Comparison of ENCODE assay signal across 8 cellular contexts in the genomic region with DNA sequence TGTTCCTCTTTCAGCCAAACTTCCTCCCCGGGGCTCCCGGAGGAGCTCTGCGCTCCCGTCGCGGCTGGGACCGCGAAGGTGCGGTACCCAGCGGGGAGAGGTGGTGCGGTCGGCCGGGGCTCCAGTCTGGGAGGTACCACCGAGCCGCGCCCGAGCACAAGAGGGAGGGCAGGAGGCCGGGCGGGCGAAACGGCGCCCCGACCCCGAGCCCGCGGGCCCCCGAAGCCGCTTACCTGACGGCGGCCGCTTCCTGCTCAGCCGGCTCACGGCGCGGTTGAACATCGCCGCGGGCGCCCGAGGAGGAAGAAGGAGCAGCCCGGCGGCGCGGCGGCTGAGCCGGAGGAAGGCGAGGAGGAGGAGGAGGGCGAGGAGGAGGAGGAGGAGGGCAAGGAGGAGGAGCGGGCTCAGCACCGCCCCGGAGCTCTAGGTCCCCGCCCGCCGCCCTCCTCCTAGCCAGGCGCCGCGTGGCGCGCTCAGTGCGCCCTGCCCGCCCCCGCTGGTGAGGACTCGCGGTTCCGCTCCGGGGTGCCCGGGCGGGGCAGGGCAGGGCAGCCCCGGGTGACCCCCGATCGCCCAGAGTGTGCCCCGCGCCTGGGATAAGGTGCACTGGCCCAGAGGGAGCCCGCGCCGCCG. TPM values are rescaled to one million over a fixed set of nuclear protein-coding genes. Genes with fewer than 3 reads are reported as not detected.
DNase-seq lines count a peak whose midpoint lies in the region; ATAC-seq and TF ChIP-seq lines count a peak whose summit lies in the region.

Gene RGS10, minus strand, starts transcription at position 363 of the 633 bp plus-strand sequence. Its CDS starts 81 bp downstream, at position 282.

- H2AFZ ChIP-seq in PC-9, result peak within 1 kb of the TSS; percentile 80
- peak within 1 kb of the TSS; percentile 96 for H2AFZ ChIP-seq in neuronal stem cell (ENCODE audit: low read length)

- H4K20me1 ChIP-seq in PC-9 (ENCODE audit: insufficient read depth), result no peaks in the 10 kb centered on the region

- peak within 1 kb of the TSS; percentile 90 for H3K27ac Mint-ChIP-seq in activated T-cell treated with anti-CD3 and anti-CD28 coated beads, Interleukin-2, amount 50 U/mL, for 72 hours

- H3K9me3 ChIP-seq in AG04450 (ENCODE audit: control insufficient read depth, insufficient read depth, low read length) (no peaks in the 10 kb centered on the region; the same call in 1 of the 2 replicates), PC-9 (ENCODE audit: insufficient read depth, low read depth) (no peaks in the 10 kb centered on the region), neuronal stem cell (replicated peaks in 1 of 2; ENCODE audit: control insufficient read depth in 2 of 2, insufficient read depth in 1 of 2, low read depth in 1 of 2, low read length in 2 of 2) (no peaks in the 10 kb centered on the region), subcutaneous abdominal adipose tissue (ENCODE audit: control insufficient read depth in 5 of 5, low read length in 5 of 5) (no peaks in the 10 kb centered on the region)

- peak within 1 kb of the TSS; percentile 73 for H3K14ac ChIP-seq in neuronal stem cell (ENCODE audit: low read length)

- peaks cover 6% of the 10 kb centered on the region; the same call in 1 of the 2 replicates for H3F3A ChIP-seq in PC-9 (ENCODE audit: insufficient read depth, low read depth)

- DNase-seq in AG04450 (ENCODE audit: low read depth, low spot score), result no peak
- peak; percentile 61 to 81 for DNase-seq in PC-9
- peak; percentile 89 to 92 for DNase-seq in activated T-cell treated with anti-CD3 and anti-CD28 coated beads, Interleukin-2, amount 50 U/mL, for 72 hours
- peak; percentile 81 for DNase-seq in fibroblast of villous mesenchyme (ENCODE audit: low read depth)
- DNase-seq in neuronal stem cell (ENCODE audit: low spot score), result peak; percentile 41

- peak within 1 kb of the TSS; percentile 31 for H3K4ac ChIP-seq in neuronal stem cell (ENCODE audit: low read length)

- peak within 1 kb of the TSS; percentile 97 for H3K18ac ChIP-seq in neuronal stem cell (ENCODE audit: low read length)

- H4K91ac ChIP-seq in neuronal stem cell (ENCODE audit: low read depth, low read length, poor library complexity), result no peak within 1 kb of the TSS

- no CpG with 5 or more reads among the region's 77 CpGs for WGBS in neuronal stem cell (ENCODE audit: extremely low coverage in 2 of 2, insufficient read length in 2 of 2, insufficient replicate concordance in 1 of 2), 2 donors

- H2BK5ac ChIP-seq in neuronal stem cell (ENCODE audit: low read length), result peak within 1 kb of the TSS; percentile 55

- H3K4me2 ChIP-seq in PC-9, result peak within 1 kb of the TSS; percentile 87
- peak within 1 kb of the TSS; percentile 96 for H3K4me2 ChIP-seq in neuronal stem cell (ENCODE audit: insufficient read depth, low read length, poor library complexity, severe bottlenecking)

- peak within 1 kb of the TSS; percentile 24 for H2BK120ac ChIP-seq in neuronal stem cell (ENCODE audit: low read depth, low read length)

- H3K4me1 Mint-ChIP-seq in activated T-cell treated with anti-CD3 and anti-CD28 coated beads, Interleukin-2, amount 50 U/mL, for 72 hours (ENCODE audit: low read depth), result peaks cover 47% of the 10 kb centered on the region

- no peak for TF ChIP-seq CTCF in AG04450 (IDR thresholded peaks at IDR 0.05; ENCODE audit: low read depth, low read length)
- TF ChIP-seq CTCF in PC-9 (conservative IDR thresholded peaks at IDR 0.05), result no peak
- TF ChIP-seq CTCF in fibroblast of villous mesenchyme (IDR thresholded peaks at IDR 0.05; ENCODE audit: insufficient read depth, low read depth, low read length), result no peak

- H3K36me3 Mint-ChIP-seq in activated T-cell treated with anti-CD3 and anti-CD28 coated beads, Interleukin-2, amount 50 U/mL, for 72 hours (ENCODE audit: insufficient read depth in 2 of 2), result peaks cover 0 to 3% of the 10 kb centered on the region in 2 donors

- peak within 1 kb of the TSS; percentile 87 to 90 for H3K4me3 Mint-ChIP-seq in activated T-cell treated with anti-CD3 and anti-CD28 coated beads, Interleukin-2, amount 50 U/mL, for 72 hours

- no peak within 1 kb of the TSS for H4K8ac ChIP-seq in neuronal stem cell (ENCODE audit: low read depth, low read length)

- no peaks in the 10 kb centered on the region for H3K9me2 ChIP-seq in PC-9 (ENCODE audit: insufficient read depth)

- H3K79me2 ChIP-seq in PC-9 (ENCODE audit: low read depth), result peaks cover 35% of the 10 kb centered on the region

- H3K36me3 ChIP-seq in PC-9 (ENCODE audit: low read depth) (no peaks in the 10 kb centered on the region), neuronal stem cell (replicated peaks in 1 of 2; ENCODE audit: control insufficient read depth in 2 of 2, insufficient read depth in 2 of 2, low read length in 2 of 2) (no peaks in the 10 kb centered on the region), subcutaneous abdominal adipose tissue (ENCODE audit: control insufficient read depth in 5 of 5, insufficient read depth in 5 of 5, low read length in 5 of 5) (no peaks in the 10 kb centered on the region)

- no peaks in the 10 kb centered on the region for H3K27me3 ChIP-seq in AG04450 (ENCODE audit: control insufficient read depth, insufficient read depth, low read length)
- H3K27me3 ChIP-seq in PC-9 (ENCODE audit: insufficient read depth, low read depth), result no peaks in the 10 kb centered on the region
- H3K27me3 ChIP-seq in neuronal stem cell (ENCODE audit: control insufficient read depth in 3 of 3, insufficient read depth in 3 of 3, low read depth in 1 of 3, low read length in 3 of 3), result peaks cover 10 to 92% (median 24%) of the 10 kb centered on the region in 3 experiments
- H3K27me3 ChIP-seq in subcutaneous abdominal adipose tissue (ENCODE audit: control insufficient read depth in 5 of 5, insufficient read depth in 4 of 5, low read length in 5 of 5), result peaks cover 0 to 20% (median 8%) of the 10 kb centered on the region in 5 donors

- POLR2A ChIA-PET in AG04450 (lab: Yijun Ruan, JAX) (interaction anchor here (0.5 to 1.8 kb wide), 17 partner anchors 9 to 340 kb away, joined by 3 to 8 read pairs (median 3); partner anchors contain the start of genes BAG3, GRK5 and INPP5F), PC-9 (lab: Charles Lee; ENCODE audit: unreplicated experiment) (interaction anchor here (0.6 to 1.0 kb wide), 7 partner anchors 20 to 399 kb away, joined by 3 to 6 read pairs (median 4); partner anchors contain the start of gene INPP5F)

- no peaks in the 10 kb centered on the region for H3K27me3 Mint-ChIP-seq in activated T-cell treated with anti-CD3 and anti-CD28 coated beads, Interleukin-2, amount 50 U/mL, for 72 hours (ENCODE audit: low read depth)

- H2BK12ac ChIP-seq in neuronal stem cell (ENCODE audit: low read length), result no peak within 1 kb of the TSS

- H3K23ac ChIP-seq in neuronal stem cell (ENCODE audit: low read depth, low read length, poor library complexity), result peak within 1 kb of the TSS; percentile 70

- no peaks in the 10 kb centered on the region for H3K79me1 ChIP-seq in neuronal stem cell (ENCODE audit: low read depth, low read length)

- H3K9ac ChIP-seq in neuronal stem cell (ENCODE audit: low read depth, low read length, poor library complexity) (peak within 1 kb of the TSS; percentile 89), subcutaneous abdominal adipose tissue (ENCODE audit: low read length in 5 of 5) (peak within 1 kb of the TSS in 3 of 5 donors; percentile 17 to 65 (median 41))

- peak; percentile 72 for ATAC-seq in GM18909 (IDR thresholded peaks at IDR 0.05; ENCODE audit: poor library complexity, unreplicated experiment)
- peak; percentile 63 for ATAC-seq in HG03135 (IDR thresholded peaks at IDR 0.05; ENCODE audit: unreplicated experiment)
- peak; percentile 84 for ATAC-seq in activated T-cell treated with anti-CD3 and anti-CD28 coated beads, Interleukin-2, amount 50 U/mL, for 72 hours (replicated peaks in 1 of 2)

- CTCF ChIA-PET in AG04450 (lab: Charles Lee), result interaction anchor here (0.9 to 4.8 kb wide), 12 partner anchors 12 to 467 kb away, joined by 3 to 37 read pairs (median 5); partner anchors contain the start of gene GRK5
- CTCF ChIA-PET in PC-9 (lab: Charles Lee), result interaction anchor here (0.6 to 1.2 kb wide), 2 partner anchors 26 to 341 kb away, joined by 3 read pairs; no protein-coding TSS in a partner anchor

- BruUV-seq in PC-9 (replicated peaks; lab: Mats Ljungman, UMichigan), result no TSS peak

- intact Hi-C loops in PC-9 (cut with micrococcal nuclease; ENCODE audit: unreplicated experiment), result loop anchor here (2.0 to 5.0 kb wide), 3 partner anchors 98 to 345 kb away; no protein-coding TSS in a partner anchor

- peak within 1 kb of the TSS; percentile 80 for H3K4me3 ChIP-seq in AG04450 (ENCODE audit: low read depth, low read length)
- peak within 1 kb of the TSS; percentile 77 for H3K4me3 ChIP-seq in PC-9
- H3K4me3 ChIP-seq in fibroblast of villous mesenchyme (ENCODE audit: low read depth, low read length), result peak within 1 kb of the TSS; percentile 83
- peak within 1 kb of the TSS; percentile 51 to 83 for H3K4me3 ChIP-seq in neuronal stem cell (ENCODE audit: low read length in 2 of 2)
- H3K4me3 ChIP-seq in subcutaneous abdominal adipose tissue (ENCODE audit: low read depth in 1 of 5, low read length in 5 of 5), result peak within 1 kb of the TSS; percentile 62 to 79 (median 73)

- H3K27ac ChIP-seq in AG04450 (ENCODE audit: low read depth, low read length) (peak within 1 kb of the TSS; percentile 11), PC-9 (peak within 1 kb of the TSS; percentile 32), neuronal stem cell (replicated peaks; ENCODE audit: low read length) (no peak within 1 kb of the TSS), subcutaneous abdominal adipose tissue (ENCODE audit: low read depth, low read length) (peak within 1 kb of the TSS; percentile 30)

- peak within 1 kb of the TSS; percentile 45 for H2AK5ac ChIP-seq in neuronal stem cell (ENCODE audit: low read depth, low read length)

- no peaks in the 10 kb centered on the region for H3K9me3 Mint-ChIP-seq in activated T-cell treated with anti-CD3 and anti-CD28 coated beads, Interleukin-2, amount 50 U/mL, for 72 hours

- H3K4me1 ChIP-seq in PC-9 (replicated peaks; ENCODE audit: insufficient read depth) (peaks cover 31% of the 10 kb centered on the region), neuronal stem cell (ENCODE audit: control insufficient read depth in 2 of 2, insufficient read depth in 1 of 2, low read depth in 1 of 2, low read length in 2 of 2) (peaks cover 9% of the 10 kb centered on the region in 2 donors), subcutaneous abdominal adipose tissue (ENCODE audit: control insufficient read depth in 5 of 5, insufficient read depth in 5 of 5, low read length in 5 of 5) (peaks cover 0 to 59% (median 30%) of the 10 kb centered on the region in 5 donors)

- peak within 1 kb of the TSS; percentile 7 for H2BK15ac ChIP-seq in neuronal stem cell (ENCODE audit: low read length)

RNA-seq across cellular contexts. Expression of gene RGS10, which starts in this region (rescaled TPM):
- polyA plus RNA-seq in AG04450 (2011; rRNA removed), result 174 and 219 TPM in 2 replicates
- 49.0 and 52.5 TPM in 2 replicates for polyA minus RNA-seq in AG04450 (2011; rRNA and poly(A)+ RNA removed)
- total RNA-seq in PC-9 (2021) (44.5 and 46.0 TPM in 2 replicates), fibroblast of villous mesenchyme (35.4 and 50.9 TPM in 2 replicates)
- 100 to 1,000 TPM; 161 to 208 TPM for total RNA-seq in activated T-cell treated with anti-CD3 and anti-CD28 coated beads, Interleukin-2, amount 50 U/mL, for 72 hours
- polyA plus RNA-seq in neuronal stem cell (2013, experiment 1 of 2), result 32.6 TPM
- 34.6 TPM for polyA plus RNA-seq in neuronal stem cell (2013, experiment 2 of 2)
